In the genomic region with DNA sequence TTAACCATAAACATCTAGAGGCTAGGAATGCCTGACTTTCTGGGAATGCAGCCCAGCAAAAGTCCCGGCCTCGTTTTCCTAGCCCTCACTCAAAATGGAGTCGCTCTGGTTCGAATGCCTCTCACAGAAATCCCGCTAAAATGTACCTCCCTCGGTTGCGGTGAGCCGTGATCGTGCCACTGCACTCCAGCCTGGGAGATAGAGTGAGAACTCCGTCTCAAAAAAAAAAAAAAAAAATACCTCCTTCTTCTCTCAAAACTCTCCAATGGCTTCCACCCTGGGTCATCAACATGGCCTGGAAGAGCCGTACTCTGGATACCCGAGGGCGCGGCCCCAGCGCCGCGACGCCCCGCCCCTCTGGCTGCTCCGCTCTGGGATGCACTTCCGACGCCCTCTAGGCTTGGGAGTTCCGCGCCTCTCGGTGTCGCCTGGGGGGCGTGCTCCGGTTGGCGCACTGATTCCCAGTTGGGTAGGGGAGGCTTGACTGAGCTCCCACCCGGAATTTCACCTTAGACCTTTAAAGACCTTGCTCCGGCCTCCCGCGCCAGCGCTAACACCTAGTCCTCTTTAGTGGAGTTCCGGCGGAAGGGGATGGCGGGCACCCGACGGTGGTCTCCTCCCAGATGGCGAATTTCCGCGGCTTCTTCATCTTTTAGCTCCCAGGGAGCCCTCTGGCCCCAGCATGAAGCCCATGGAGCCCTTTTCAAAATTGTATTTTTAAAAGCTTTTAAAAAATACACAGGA, we compare ENCODE assay signal across 1 cellular context.
TF ChIP-seq lines count a peak whose summit lies in the region.

No MANE protein-coding gene starts in this region.

TF ChIP-seq in GM12878, 131 proteins besides CTCF, POLR2A, EP300 and RAD21 (continued from another document):
- TF ChIP-seq, protein P1, sequence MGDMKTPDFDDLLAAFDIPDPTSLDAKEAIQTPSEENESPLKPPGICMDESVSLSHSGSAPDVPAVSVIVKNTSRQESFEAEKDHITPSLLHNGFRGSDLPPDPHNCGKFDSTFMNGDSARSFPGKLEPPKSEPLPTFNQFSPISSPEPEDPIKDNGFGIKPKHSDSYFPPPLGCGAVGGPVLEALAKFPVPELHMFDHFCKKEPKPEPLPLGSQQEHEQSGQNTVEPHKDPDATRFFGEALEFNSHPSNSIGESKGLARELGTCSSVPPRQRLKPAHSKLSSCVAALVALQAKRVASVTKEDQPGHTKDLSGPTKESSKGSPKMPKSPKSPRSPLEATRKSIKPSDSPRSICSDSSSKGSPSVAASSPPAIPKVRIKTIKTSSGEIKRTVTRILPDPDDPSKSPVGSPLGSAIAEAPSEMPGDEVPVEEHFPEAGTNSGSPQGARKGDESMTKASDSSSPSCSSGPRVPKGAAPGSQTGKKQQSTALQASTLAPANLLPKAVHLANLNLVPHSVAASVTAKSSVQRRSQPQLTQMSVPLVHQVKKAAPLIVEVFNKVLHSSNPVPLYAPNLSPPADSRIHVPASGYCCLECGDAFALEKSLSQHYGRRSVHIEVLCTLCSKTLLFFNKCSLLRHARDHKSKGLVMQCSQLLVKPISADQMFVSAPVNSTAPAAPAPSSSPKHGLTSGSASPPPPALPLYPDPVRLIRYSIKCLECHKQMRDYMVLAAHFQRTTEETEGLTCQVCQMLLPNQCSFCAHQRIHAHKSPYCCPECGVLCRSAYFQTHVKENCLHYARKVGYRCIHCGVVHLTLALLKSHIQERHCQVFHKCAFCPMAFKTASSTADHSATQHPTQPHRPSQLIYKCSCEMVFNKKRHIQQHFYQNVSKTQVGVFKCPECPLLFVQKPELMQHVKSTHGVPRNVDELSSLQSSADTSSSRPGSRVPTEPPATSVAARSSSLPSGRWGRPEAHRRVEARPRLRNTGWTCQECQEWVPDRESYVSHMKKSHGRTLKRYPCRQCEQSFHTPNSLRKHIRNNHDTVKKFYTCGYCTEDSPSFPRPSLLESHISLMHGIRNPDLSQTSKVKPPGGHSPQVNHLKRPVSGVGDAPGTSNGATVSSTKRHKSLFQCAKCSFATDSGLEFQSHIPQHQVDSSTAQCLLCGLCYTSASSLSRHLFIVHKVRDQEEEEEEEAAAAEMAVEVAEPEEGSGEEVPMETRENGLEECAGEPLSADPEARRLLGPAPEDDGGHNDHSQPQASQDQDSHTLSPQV (IDR thresholded peaks at IDR 0.05): peak; percentile 99
- TF ChIP-seq ZNF274 (IDR thresholded peaks at IDR 0.05; ENCODE audit: insufficient read depth, insufficient read length) (no peak), ZZZ3 (IDR thresholded peaks at IDR 0.05; ENCODE audit: control insufficient read depth, insufficient read length, low read depth) (no peak), SREBF1 (IDR thresholded peaks at IDR 0.05; ENCODE audit: low read length) (no peak), IKZF1 (conservative IDR thresholded peaks at IDR 0.05) (peak; percentile 97), HCFC1 (IDR thresholded peaks at IDR 0.05; ENCODE audit: low read length) (no peak), SUZ12 (IDR thresholded peaks at IDR 0.05; ENCODE audit: unreplicated experiment) (no peak), EED (IDR thresholded peaks at IDR 0.05; ENCODE audit: low read depth) (peak; percentile 62), POLR2AphosphoS2 (IDR thresholded peaks at IDR 0.05; ENCODE audit: low read depth, low read length) (no peak), CREB1 (IDR thresholded peaks at IDR 0.05; ENCODE audit: low read depth) (peak; percentile 7; the same call in 1 of the 2 replicates), PAX8 (IDR thresholded peaks at IDR 0.05) (no peak), STAT3 (IDR thresholded peaks at IDR 0.05; ENCODE audit: low read depth, low read length) (no peak), LARP7 (IDR thresholded peaks at IDR 0.05) (peak; percentile 26; the same call in 1 of the 2 replicates), CBX3 (IDR thresholded peaks at IDR 0.05; ENCODE audit: borderline replicate concordance, low read depth) (no peak), HDAC2 (IDR thresholded peaks at IDR 0.05) (no peak), RCOR1 (conservative IDR thresholded peaks at IDR 0.05; ENCODE audit: low read depth, low read length) (no peak), CHD4 (IDR thresholded peaks at IDR 0.05) (no peak), SIN3A (IDR thresholded peaks at IDR 0.05; ENCODE audit: low read depth, low read length) (no peak), SMAD1 (IDR thresholded peaks at IDR 0.05; ENCODE audit: low read depth, partially characterized antibody) (no peak), TAF1 (IDR thresholded peaks at IDR 0.05; ENCODE audit: borderline replicate concordance, low read depth, low read length) (no peak), HDAC6 (IDR thresholded peaks at IDR 0.05; ENCODE audit: unreplicated experiment) (no peak), FOS (IDR thresholded peaks at IDR 0.05; ENCODE audit: borderline replicate concordance, extremely low read depth, insufficient read length) (no peak), ZNF384 (IDR thresholded peaks at IDR 0.05; ENCODE audit: borderline replicate concordance, low read depth, low read length) (no peak), MYB (IDR thresholded peaks at IDR 0.05; ENCODE audit: borderline replicate concordance, low read depth, low read length) (no peak), BRCA1 (IDR thresholded peaks at IDR 0.05; ENCODE audit: low read depth, low read length) (no peak), JUNB (IDR thresholded peaks at IDR 0.05) (no peak), HDGF (IDR thresholded peaks at IDR 0.05) (no peak), ZNF622 (IDR thresholded peaks at IDR 0.05) (no peak)
- TF ChIP-seq, protein P2, sequence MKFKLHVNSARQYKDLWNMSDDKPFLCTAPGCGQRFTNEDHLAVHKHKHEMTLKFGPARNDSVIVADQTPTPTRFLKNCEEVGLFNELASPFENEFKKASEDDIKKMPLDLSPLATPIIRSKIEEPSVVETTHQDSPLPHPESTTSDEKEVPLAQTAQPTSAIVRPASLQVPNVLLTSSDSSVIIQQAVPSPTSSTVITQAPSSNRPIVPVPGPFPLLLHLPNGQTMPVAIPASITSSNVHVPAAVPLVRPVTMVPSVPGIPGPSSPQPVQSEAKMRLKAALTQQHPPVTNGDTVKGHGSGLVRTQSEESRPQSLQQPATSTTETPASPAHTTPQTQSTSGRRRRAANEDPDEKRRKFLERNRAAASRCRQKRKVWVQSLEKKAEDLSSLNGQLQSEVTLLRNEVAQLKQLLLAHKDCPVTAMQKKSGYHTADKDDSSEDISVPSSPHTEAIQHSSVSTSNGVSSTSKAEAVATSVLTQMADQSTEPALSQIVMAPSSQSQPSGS (IDR thresholded peaks at IDR 0.05; ENCODE audit: low read length): no peak
- TF ChIP-seq, protein P3, sequence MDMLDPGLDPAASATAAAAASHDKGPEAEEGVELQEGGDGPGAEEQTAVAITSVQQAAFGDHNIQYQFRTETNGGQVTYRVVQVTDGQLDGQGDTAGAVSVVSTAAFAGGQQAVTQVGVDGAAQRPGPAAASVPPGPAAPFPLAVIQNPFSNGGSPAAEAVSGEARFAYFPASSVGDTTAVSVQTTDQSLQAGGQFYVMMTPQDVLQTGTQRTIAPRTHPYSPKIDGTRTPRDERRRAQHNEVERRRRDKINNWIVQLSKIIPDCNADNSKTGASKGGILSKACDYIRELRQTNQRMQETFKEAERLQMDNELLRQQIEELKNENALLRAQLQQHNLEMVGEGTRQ (IDR thresholded peaks at IDR 0.05; ENCODE audit: borderline replicate concordance, low read depth, low read length): no peak
- TF ChIP-seq, protein P4, sequence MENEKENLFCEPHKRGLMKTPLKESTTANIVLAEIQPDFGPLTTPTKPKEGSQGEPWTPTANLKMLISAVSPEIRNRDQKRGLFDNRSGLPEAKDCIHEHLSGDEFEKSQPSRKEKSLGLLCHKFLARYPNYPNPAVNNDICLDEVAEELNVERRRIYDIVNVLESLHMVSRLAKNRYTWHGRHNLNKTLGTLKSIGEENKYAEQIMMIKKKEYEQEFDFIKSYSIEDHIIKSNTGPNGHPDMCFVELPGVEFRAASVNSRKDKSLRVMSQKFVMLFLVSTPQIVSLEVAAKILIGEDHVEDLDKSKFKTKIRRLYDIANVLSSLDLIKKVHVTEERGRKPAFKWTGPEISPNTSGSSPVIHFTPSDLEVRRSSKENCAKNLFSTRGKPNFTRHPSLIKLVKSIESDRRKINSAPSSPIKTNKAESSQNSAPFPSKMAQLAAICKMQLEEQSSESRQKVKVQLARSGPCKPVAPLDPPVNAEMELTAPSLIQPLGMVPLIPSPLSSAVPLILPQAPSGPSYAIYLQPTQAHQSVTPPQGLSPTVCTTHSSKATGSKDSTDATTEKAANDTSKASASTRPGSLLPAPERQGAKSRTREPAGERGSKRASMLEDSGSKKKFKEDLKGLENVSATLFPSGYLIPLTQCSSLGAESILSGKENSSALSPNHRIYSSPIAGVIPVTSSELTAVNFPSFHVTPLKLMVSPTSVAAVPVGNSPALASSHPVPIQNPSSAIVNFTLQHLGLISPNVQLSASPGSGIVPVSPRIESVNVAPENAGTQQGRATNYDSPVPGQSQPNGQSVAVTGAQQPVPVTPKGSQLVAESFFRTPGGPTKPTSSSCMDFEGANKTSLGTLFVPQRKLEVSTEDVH (IDR thresholded peaks at IDR 0.05; ENCODE audit: low read depth, partially characterized antibody): no peak
- TF ChIP-seq, protein P5, sequence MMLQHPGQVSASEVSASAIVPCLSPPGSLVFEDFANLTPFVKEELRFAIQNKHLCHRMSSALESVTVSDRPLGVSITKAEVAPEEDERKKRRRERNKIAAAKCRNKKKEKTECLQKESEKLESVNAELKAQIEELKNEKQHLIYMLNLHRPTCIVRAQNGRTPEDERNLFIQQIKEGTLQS (IDR thresholded peaks at IDR 0.05; ENCODE audit: borderline replicate concordance, extremely low read depth, low read depth, low read length): no peak
- TF ChIP-seq, protein P6, sequence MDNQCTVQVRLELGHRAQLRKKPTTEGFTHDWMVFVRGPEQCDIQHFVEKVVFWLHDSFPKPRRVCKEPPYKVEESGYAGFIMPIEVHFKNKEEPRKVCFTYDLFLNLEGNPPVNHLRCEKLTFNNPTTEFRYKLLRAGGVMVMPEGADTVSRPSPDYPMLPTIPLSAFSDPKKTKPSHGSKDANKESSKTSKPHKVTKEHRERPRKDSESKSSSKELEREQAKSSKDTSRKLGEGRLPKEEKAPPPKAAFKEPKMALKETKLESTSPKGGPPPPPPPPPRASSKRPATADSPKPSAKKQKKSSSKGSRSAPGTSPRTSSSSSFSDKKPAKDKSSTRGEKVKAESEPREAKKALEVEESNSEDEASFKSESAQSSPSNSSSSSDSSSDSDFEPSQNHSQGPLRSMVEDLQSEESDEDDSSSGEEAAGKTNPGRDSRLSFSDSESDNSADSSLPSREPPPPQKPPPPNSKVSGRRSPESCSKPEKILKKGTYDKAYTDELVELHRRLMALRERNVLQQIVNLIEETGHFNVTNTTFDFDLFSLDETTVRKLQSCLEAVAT (IDR thresholded peaks at IDR 0.05): peak; percentile 63; the same call in 1 of the 2 replicates
- TF ChIP-seq, protein P7, sequence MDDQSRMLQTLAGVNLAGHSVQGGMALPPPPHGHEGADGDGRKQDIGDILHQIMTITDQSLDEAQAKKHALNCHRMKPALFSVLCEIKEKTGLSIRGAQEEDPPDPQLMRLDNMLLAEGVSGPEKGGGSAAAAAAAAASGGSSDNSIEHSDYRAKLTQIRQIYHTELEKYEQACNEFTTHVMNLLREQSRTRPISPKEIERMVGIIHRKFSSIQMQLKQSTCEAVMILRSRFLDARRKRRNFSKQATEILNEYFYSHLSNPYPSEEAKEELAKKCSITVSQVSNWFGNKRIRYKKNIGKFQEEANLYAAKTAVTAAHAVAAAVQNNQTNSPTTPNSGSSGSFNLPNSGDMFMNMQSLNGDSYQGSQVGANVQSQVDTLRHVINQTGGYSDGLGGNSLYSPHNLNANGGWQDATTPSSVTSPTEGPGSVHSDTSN (IDR thresholded peaks at IDR 0.05; ENCODE audit: insufficient replicate concordance, low read depth, low read length): no peak
- TF ChIP-seq, protein P8, sequence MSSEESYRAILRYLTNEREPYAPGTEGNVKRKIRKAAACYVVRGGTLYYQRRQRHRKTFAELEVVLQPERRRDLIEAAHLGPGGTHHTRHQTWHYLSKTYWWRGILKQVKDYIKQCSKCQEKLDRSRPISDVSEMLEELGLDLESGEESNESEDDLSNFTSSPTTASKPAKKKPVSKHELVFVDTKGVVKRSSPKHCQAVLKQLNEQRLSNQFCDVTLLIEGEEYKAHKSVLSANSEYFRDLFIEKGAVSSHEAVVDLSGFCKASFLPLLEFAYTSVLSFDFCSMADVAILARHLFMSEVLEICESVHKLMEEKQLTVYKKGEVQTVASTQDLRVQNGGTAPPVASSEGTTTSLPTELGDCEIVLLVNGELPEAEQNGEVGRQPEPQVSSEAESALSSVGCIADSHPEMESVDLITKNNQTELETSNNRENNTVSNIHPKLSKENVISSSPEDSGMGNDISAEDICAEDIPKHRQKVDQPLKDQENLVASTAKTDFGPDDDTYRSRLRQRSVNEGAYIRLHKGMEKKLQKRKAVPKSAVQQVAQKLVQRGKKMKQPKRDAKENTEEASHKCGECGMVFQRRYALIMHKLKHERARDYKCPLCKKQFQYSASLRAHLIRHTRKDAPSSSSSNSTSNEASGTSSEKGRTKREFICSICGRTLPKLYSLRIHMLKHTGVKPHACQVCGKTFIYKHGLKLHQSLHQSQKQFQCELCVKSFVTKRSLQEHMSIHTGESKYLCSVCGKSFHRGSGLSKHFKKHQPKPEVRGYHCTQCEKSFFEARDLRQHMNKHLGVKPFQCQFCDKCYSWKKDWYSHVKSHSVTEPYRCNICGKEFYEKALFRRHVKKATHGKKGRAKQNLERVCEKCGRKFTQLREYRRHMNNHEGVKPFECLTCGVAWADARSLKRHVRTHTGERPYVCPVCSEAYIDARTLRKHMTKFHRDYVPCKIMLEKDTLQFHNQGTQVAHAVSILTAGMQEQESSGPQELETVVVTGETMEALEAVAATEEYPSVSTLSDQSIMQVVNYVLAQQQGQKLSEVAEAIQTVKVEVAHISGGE (CRISPR knock-in tag; IDR thresholded peaks at IDR 0.05): peak; percentile 39; the same call in 1 of the 2 replicates
TF ChIP-seq in GM12878: peak in this region for 26.
